Comparison of ENCODE assay signal across 22 cellular contexts in genomic region chr2:64177315-64177714, GRCh38. TPM values are rescaled to one million over a fixed set of nuclear protein-coding genes. Genes with fewer than 3 reads are reported as not detected.
DNase-seq lines count a peak whose midpoint lies in the region; ATAC-seq, FAIRE-seq and TF ChIP-seq lines count a peak whose summit lies in the region.
"Had no signal": no experiment of that assay in that cellular context is flagged by ENCODE, and none has a peak within 500 bp of the region (broad histone marks: within the 10 kb centered on the region; RNA-seq: fewer than 3 reads in every experiment).

No MANE protein-coding gene starts in this region.

- peaks cover 27% of the 10 kb centered on the region for H3K4me1 Mint-ChIP-seq in neural crest cell

- H3K9me3 Mint-ChIP-seq in neural crest cell = no peaks in the 10 kb centered on the region
- H3K9me3 Mint-ChIP-seq: activated CD4-positive, alpha-beta memory T cell treated with anti-CD3 and anti-CD28 coated beads for 36 hours; activated naive CD4-positive, alpha-beta T cell treated with anti-CD3 and anti-CD28 coated beads, Interleukin-2, amount 10 ng/mL, durations not matched to agents 7 days and 5 days; dendritic cell treated with granulocyte-macrophage colony-stimulating factor and Interleukin-4, amounts not matched to agents 40 ng/mL and 50 ng/mL, for 4 days; T-helper 1 cell treated with Interleukin-12 subunit alpha and Interleukin-12 subunit beta and Interleukin-4 antibody, amounts not matched to agents 30 μg/mL and 1 μg/mL, for 36 hours; WTC11 had no signal

- H3K27me3 Mint-ChIP-seq in neural crest cell (ENCODE audit: low read depth) = no peaks in the 10 kb centered on the region
- H3K27me3 Mint-ChIP-seq: activated CD4-positive, alpha-beta memory T cell treated with anti-CD3 and anti-CD28 coated beads for 36 hours; dendritic cell treated with granulocyte-macrophage colony-stimulating factor and Interleukin-4, amounts not matched to agents 40 ng/mL and 50 ng/mL, for 4 days had no signal

- no peak overlapping the region for H3K4me3 Mint-ChIP-seq in neural crest cell
- H3K4me3 Mint-ChIP-seq: activated CD4-positive, alpha-beta memory T cell treated with anti-CD3 and anti-CD28 coated beads for 36 hours; activated naive CD4-positive, alpha-beta T cell treated with anti-CD3 and anti-CD28 coated beads, Interleukin-2, amount 10 ng/mL, durations not matched to agents 7 days and 5 days; dendritic cell treated with granulocyte-macrophage colony-stimulating factor and Interleukin-4, amounts not matched to agents 40 ng/mL and 50 ng/mL, for 4 days; T-helper 1 cell treated with Interleukin-12 subunit alpha and Interleukin-12 subunit beta and Interleukin-4 antibody, amounts not matched to agents 30 μg/mL and 1 μg/mL, for 36 hours; WTC11 had no signal

- H3K27ac Mint-ChIP-seq in neural crest cell (ENCODE audit: unreplicated experiment) = peak overlapping the region; percentile 3
- H3K27ac Mint-ChIP-seq: activated CD4-positive, alpha-beta memory T cell treated with anti-CD3 and anti-CD28 coated beads for 36 hours; activated naive CD4-positive, alpha-beta T cell treated with anti-CD3 and anti-CD28 coated beads, Interleukin-2, amount 10 ng/mL, durations not matched to agents 7 days and 5 days; dendritic cell treated with granulocyte-macrophage colony-stimulating factor and Interleukin-4, amounts not matched to agents 40 ng/mL and 50 ng/mL, for 4 days; T-helper 1 cell treated with Interleukin-12 subunit alpha and Interleukin-12 subunit beta and Interleukin-4 antibody, amounts not matched to agents 30 μg/mL and 1 μg/mL, for 36 hours; WTC11 had no signal

- TF ChIP-seq CTCF in fibroblast of the aortic adventitia (IDR thresholded peaks at IDR 0.05; ENCODE audit: insufficient read depth, low read length) = no peak
- no peak for TF ChIP-seq CTCF in neural crest cell (conservative IDR thresholded peaks at IDR 0.05)

- no peak overlapping the region for H3K4me3 ChIP-seq in fibroblast of the aortic adventitia (ENCODE audit: low read depth, low read length)
- H3K4me3 ChIP-seq: sigmoid colon, stomach had no signal

- DNase-seq in EH (ENCODE audit: low read depth) (peak; percentile 52), fibroblast of the aortic adventitia (ENCODE audit: low read depth) (peak; percentile 87), neural crest cell (ENCODE audit: low read depth, low spot score) (no peak), HTR-8/SVneo (ENCODE audit: insufficient read length, low spot score) (no peak)
- DNase-seq: activated CD4-positive, alpha-beta memory T cell treated with anti-CD3 and anti-CD28 coated beads for 36 hours; activated naive CD4-positive, alpha-beta T cell treated with anti-CD3 and anti-CD28 coated beads, Interleukin-2, amount 10 ng/mL, durations not matched to agents 7 days and 5 days; activated T-cell treated with anti-CD3 and anti-CD28 coated beads, Interleukin-2, amount 50 U/mL, for 1 hour; Karpas-422; kidney; NCI-H1048; NCI-H510A treated with DMSO at 0.1 percent for 48 hours; sigmoid colon; stimulated activated CD4-positive, alpha-beta T cell treated with anti-CD3 and anti-CD28 coated beads, Interleukin-1b, Interleukin-23, amount 100 ng/mL, for 48 hours; stomach had no signal

- no peaks in the 10 kb centered on the region for H3K36me3 Mint-ChIP-seq in neural crest cell (ENCODE audit: low read depth)
- H3K36me3 Mint-ChIP-seq: activated CD4-positive, alpha-beta memory T cell treated with anti-CD3 and anti-CD28 coated beads for 36 hours; activated naive CD4-positive, alpha-beta T cell treated with anti-CD3 and anti-CD28 coated beads, Interleukin-2, amount 10 ng/mL, durations not matched to agents 7 days and 5 days; WTC11 had no signal

- ATAC-seq in SK-N-SH treated with all-trans-retinoic acid at 6 μM for 48 hours = no peak
- no peak for ATAC-seq in HG03521 (IDR thresholded peaks at IDR 0.05; ENCODE audit: unreplicated experiment)
- ATAC-seq in GM19397 (IDR thresholded peaks at IDR 0.05; ENCODE audit: unreplicated experiment) = no peak
- no peak for ATAC-seq in HG02884 (IDR thresholded peaks at IDR 0.05; ENCODE audit: unreplicated experiment)
- ATAC-seq: HCT116, WTC11 had no signal

- FAIRE-seq in HTR-8/SVneo (lab: Jason Lieb, UNC) = no peak
- FAIRE-seq: kidney had no signal

TF ChIP-seq in SK-N-SH treated with all-trans-retinoic acid at 6 μM for 48 hours, 23 proteins besides CTCF, POLR2A, EP300 and RAD21 (continues in another document):
- no peak for TF ChIP-seq ZNF70 (CRISPR knock-in tag; IDR thresholded peaks at IDR 0.05)
- TF ChIP-seq TCF4 (CRISPR knock-in tag; IDR thresholded peaks at IDR 0.05; ENCODE audit: borderline replicate concordance) = peak; percentile 74
- TF ChIP-seq OSR1 (CRISPR knock-in tag; IDR thresholded peaks at IDR 0.05) = no peak
- no peak for TF ChIP-seq POU6F1 (CRISPR knock-in tag; IDR thresholded peaks at IDR 0.05; ENCODE audit: borderline replicate concordance, low read depth)
- no peak for TF ChIP-seq CSDC2 (CRISPR knock-in tag; IDR thresholded peaks at IDR 0.05)
- TF ChIP-seq RARB (CRISPR knock-in tag; IDR thresholded peaks at IDR 0.05) = no peak
- TF ChIP-seq ZFP30 (CRISPR knock-in tag; IDR thresholded peaks at IDR 0.05) = no peak
- no peak for TF ChIP-seq ZNF565 (CRISPR knock-in tag; conservative IDR thresholded peaks at IDR 0.05; ENCODE audit: low read depth)
- no peak for TF ChIP-seq BACH2 (CRISPR knock-in tag; IDR thresholded peaks at IDR 0.05; ENCODE audit: borderline replicate concordance)
- no peak for TF ChIP-seq PPARA (CRISPR knock-in tag; IDR thresholded peaks at IDR 0.05; ENCODE audit: borderline replicate concordance)
- TF ChIP-seq ZNF8 (CRISPR knock-in tag; IDR thresholded peaks at IDR 0.05) = no peak
- no peak for TF ChIP-seq CREB5 (CRISPR knock-in tag; IDR thresholded peaks at IDR 0.05; ENCODE audit: low read depth)
- TF ChIP-seq ARNTL (CRISPR knock-in tag; IDR thresholded peaks at IDR 0.05; ENCODE audit: borderline replicate concordance, low read depth) = no peak
- no peak for TF ChIP-seq ESRRG (CRISPR knock-in tag; IDR thresholded peaks at IDR 0.05)
- TF ChIP-seq CSRNP3 (CRISPR knock-in tag; IDR thresholded peaks at IDR 0.05) = no peak

RNA-seq across cellular contexts. Expression of gene PELI1, which starts 33.1 kb away (rescaled TPM):
- total RNA-seq in fibroblast of the aortic adventitia (ENCODE audit: low replicate concordance) (5.8 and 8.3 TPM in 2 replicates), neural crest cell (47.3 and 52.1 TPM in 2 replicates)

Comparison
In these comparisons a context has a peak if more than half of its experiments do, and no peak if none do; other contexts are left out.
1. DNase-seq: peak in EH (single experiment) and fibroblast of the aortic adventitia (single experiment); none in neural crest cell (single experiment) and HTR-8/SVneo (single experiment).